Comparison of ENCODE assay signal across 1 cellular context in the genomic region with DNA sequence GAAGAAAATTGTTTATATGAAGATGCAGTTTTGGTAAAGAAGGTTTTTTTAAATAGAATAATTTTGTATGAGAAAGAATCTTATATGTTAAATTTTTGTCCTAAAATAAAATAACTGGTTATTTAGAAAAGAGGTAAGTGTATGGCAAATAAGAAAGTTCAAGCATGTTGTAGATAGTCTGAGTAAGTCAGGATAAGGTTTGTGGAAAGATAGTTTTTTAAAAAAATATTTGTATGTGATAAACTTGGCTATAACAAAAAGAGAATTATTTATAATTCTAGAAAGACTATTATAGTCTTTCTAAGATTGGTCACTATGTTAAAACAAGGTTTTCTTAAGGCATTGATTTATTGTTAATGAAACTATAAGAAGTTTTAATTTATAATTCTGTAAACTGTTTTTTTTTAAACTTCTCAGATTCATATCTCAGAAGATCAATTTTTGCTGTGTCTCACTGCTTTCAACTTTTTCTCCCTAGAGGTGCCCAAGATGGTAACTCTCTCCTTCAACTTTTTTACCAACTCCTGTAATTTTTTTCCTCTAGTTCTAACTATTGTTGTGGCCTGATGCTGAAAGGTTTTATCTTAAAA.
TF ChIP-seq lines count a peak whose summit lies in the region.

No MANE protein-coding gene starts in this region.

TF ChIP-seq in GM23338, 12 proteins besides CTCF, POLR2A, EP300 and RAD21 (continued from another document):
- TF ChIP-seq ZNF114 (CRISPR knock-in tag; IDR thresholded peaks at IDR 0.05): no peak
- TF ChIP-seq, protein P1, sequence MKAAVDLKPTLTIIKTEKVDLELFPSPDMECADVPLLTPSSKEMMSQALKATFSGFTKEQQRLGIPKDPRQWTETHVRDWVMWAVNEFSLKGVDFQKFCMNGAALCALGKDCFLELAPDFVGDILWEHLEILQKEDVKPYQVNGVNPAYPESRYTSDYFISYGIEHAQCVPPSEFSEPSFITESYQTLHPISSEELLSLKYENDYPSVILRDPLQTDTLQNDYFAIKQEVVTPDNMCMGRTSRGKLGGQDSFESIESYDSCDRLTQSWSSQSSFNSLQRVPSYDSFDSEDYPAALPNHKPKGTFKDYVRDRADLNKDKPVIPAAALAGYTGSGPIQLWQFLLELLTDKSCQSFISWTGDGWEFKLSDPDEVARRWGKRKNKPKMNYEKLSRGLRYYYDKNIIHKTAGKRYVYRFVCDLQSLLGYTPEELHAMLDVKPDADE (IDR thresholded peaks at IDR 0.05): no peak
- TF ChIP-seq, protein P2, sequence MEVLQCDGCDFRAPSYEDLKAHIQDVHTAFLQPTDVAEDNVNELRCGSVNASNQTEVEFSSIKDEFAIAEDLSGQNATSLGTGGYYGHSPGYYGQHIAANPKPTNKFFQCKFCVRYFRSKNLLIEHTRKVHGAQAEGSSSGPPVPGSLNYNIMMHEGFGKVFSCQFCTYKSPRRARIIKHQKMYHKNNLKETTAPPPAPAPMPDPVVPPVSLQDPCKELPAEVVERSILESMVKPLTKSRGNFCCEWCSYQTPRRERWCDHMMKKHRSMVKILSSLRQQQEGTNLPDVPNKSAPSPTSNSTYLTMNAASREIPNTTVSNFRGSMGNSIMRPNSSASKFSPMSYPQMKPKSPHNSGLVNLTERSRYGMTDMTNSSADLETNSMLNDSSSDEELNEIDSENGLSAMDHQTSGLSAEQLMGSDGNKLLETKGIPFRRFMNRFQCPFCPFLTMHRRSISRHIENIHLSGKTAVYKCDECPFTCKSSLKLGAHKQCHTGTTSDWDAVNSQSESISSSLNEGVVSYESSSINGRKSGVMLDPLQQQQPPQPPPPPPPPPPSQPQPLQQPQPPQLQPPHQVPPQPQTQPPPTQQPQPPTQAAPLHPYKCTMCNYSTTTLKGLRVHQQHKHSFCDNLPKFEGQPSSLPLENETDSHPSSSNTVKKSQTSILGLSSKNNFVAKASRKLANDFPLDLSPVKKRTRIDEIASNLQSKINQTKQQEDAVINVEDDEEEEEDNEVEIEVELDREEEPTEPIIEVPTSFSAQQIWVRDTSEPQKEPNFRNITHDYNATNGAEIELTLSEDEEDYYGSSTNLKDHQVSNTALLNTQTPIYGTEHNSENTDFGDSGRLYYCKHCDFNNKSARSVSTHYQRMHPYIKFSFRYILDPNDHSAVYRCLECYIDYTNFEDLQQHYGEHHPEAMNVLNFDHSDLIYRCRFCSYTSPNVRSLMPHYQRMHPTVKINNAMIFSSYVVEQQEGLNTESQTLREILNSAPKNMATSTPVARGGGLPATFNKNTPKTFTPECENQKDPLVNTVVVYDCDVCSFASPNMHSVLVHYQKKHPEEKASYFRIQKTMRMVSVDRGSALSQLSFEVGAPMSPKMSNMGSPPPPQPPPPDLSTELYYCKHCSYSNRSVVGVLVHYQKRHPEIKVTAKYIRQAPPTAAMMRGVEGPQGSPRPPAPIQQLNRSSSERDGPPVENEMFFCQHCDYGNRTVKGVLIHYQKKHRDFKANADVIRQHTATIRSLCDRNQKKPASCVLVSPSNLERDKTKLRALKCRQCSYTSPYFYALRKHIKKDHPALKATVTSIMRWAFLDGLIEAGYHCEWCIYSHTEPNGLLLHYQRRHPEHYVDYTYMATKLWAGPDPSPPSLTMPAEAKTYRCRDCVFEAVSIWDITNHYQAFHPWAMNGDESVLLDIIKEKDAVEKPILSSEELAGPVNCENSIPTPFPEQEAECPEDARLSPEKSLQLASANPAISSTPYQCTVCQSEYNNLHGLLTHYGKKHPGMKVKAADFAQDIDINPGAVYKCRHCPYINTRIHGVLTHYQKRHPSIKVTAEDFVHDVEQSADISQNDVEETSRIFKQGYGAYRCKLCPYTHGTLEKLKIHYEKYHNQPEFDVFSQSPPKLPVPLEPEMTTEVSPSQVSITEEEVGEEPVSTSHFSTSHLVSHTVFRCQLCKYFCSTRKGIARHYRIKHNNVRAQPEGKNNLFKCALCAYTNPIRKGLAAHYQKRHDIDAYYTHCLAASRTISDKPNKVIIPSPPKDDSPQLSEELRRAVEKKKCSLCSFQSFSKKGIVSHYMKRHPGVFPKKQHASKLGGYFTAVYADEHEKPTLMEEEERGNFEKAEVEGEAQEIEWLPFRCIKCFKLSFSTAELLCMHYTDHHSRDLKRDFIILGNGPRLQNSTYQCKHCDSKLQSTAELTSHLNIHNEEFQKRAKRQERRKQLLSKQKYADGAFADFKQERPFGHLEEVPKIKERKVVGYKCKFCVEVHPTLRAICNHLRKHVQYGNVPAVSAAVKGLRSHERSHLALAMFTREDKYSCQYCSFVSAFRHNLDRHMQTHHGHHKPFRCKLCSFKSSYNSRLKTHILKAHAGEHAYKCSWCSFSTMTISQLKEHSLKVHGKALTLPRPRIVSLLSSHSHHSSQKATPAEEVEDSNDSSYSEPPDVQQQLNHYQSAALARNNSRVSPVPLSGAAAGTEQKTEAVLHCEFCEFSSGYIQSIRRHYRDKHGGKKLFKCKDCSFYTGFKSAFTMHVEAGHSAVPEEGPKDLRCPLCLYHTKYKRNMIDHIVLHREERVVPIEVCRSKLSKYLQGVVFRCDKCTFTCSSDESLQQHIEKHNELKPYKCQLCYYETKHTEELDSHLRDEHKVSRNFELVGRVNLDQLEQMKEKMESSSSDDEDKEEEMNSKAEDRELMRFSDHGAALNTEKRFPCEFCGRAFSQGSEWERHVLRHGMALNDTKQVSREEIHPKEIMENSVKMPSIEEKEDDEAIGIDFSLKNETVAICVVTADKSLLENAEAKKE (CRISPR knock-in tag; IDR thresholded peaks at IDR 0.05): no peak
